In the genomic region with DNA sequence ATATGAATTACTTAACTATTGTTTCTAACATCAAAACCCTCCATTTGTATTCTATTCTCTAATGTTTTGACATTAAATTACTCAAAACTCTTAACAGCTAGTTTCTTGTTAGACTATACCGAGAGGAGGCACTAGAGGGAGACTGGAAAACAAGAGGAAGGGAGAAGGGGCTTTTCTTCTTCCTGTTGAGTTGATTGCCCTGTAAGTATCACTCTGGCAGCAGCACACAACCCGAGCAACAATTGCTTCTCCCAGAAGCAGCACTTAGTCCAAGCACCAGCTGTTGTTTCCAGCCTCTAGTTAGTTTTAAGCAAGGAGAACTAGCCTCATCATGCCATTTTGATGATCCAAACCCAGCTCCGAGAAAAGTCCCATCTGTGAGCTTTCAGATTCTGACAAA, we compare ENCODE assay signal across 8 cellular contexts.
DNase-seq lines count a peak whose midpoint lies in the region; ATAC-seq and TF ChIP-seq lines count a peak whose summit lies in the region.

No MANE protein-coding gene starts in this region.

- H3K56ac ChIP-seq in mesendoderm (ENCODE audit: low read length) = no peak overlapping the region

- H3K36me3 ChIP-seq in mesendoderm (ENCODE audit: control insufficient read depth, insufficient read depth, low read length) = no peaks in the 10 kb centered on the region
- no peaks in the 10 kb centered on the region for H3K36me3 ChIP-seq in thyroid gland

- no peak for ATAC-seq in GM21528 (IDR thresholded peaks at IDR 0.05; ENCODE audit: low FRiP score, unreplicated experiment)

- no peaks in the 10 kb centered on the region for H3K79me1 ChIP-seq in mesendoderm (ENCODE audit: low read length)

- no peak overlapping the region for H3K18ac ChIP-seq in mesendoderm (ENCODE audit: low read length)

- in situ Hi-C loops in astrocyte of the spinal cord (cut with HindIII; ENCODE audit: low sequenced_read_pairs) = no loop called here

- H3K27me3 ChIP-seq in mesendoderm (ENCODE audit: insufficient read depth, low read length, poor library complexity) = no peaks in the 10 kb centered on the region
- H3K27me3 ChIP-seq in thyroid gland = no peaks in the 10 kb centered on the region

- intact Hi-C loops in thyroid gland (cut with DNase I) = no loop called here

- H3K79me2 ChIP-seq in mesendoderm (ENCODE audit: control insufficient read depth, insufficient read depth, low read length) = no peaks in the 10 kb centered on the region

- no peak overlapping the region for H2BK15ac ChIP-seq in mesendoderm (replicated peaks; ENCODE audit: low read depth)

- H2BK5ac ChIP-seq in mesendoderm (ENCODE audit: low read length) = no peak overlapping the region

- no peak overlapping the region for H2BK120ac ChIP-seq in mesendoderm (ENCODE audit: low read depth, low read length)

- H3K4me3 ChIP-seq in LNCaP clone FGC (ENCODE audit: low read depth, low read length) = no peak overlapping the region
- H3K4me3 ChIP-seq in astrocyte of the spinal cord (ENCODE audit: low read depth, low read length) = no peak overlapping the region
- no peak overlapping the region for H3K4me3 ChIP-seq in mesendoderm (ENCODE audit: low read length)
- H3K4me3 ChIP-seq in thyroid gland (replicated peaks in 1 of 3) = no peak overlapping the region

- no peak overlapping the region for H3K4me2 ChIP-seq in mesendoderm (ENCODE audit: low read length)

- peak; percentile 28 for TF ChIP-seq CTCF in LNCaP clone FGC (IDR thresholded peaks at IDR 0.05; ENCODE audit: control insufficient read depth, extremely low read depth, insufficient read depth)
- peak; percentile 28 for TF ChIP-seq CTCF in astrocyte of the spinal cord (IDR thresholded peaks at IDR 0.05; ENCODE audit: low read depth, low read length)
- peak in 2 of 6 experiments; percentile 10 to 17 for TF ChIP-seq CTCF in thyroid gland (IDR thresholded peaks at IDR 0.05)

- H2AK5ac ChIP-seq in mesendoderm (ENCODE audit: low read length) = no peak overlapping the region

- H3K27ac ChIP-seq in mesendoderm (ENCODE audit: low read depth, low read length) = no peak overlapping the region
- no peak overlapping the region for H3K27ac ChIP-seq in thyroid gland

- H4K5ac ChIP-seq in mesendoderm (ENCODE audit: low read length) = no peak overlapping the region

- H4K8ac ChIP-seq in mesendoderm (ENCODE audit: low read depth, low read length) = no peak overlapping the region

- no CpG with 5 or more reads among the region's 3 CpGs for WGBS in mesendoderm (ENCODE audit: extremely low coverage, insufficient coverage, low lambda C conversion rate)
- WGBS in thyroid gland, 2 donors = 31 to 35% methylated on average over 3 of the region's 3 CpGs

- no peak overlapping the region for H3K9ac ChIP-seq in mesendoderm (ENCODE audit: low read length)

- peak; percentile 38 for DNase-seq in DMS 273 treated with DMSO at 0.1 percent for 48 hours (lab: John Stamatoyannopoulos, UW)
- no peak for DNase-seq in LNCaP clone FGC (ENCODE audit: low read depth)
- no peak for DNase-seq in astrocyte of the spinal cord (ENCODE audit: low read depth, low spot score)
- peak; percentile 67 for DNase-seq in mesendoderm
- DNase-seq in NCI-H187 treated with DMSO at 0.1 percent for 48 hours (lab: John Stamatoyannopoulos, UW) = no peak
- DNase-seq in stimulated activated naive CD4-positive, alpha-beta T cell (lab: John Stamatoyannopoulos, UW) = no peak
- DNase-seq in thyroid gland = no peak

- no peak overlapping the region for H3K4ac ChIP-seq in mesendoderm (ENCODE audit: low read depth, low read length)

- no peak overlapping the region for H3K23ac ChIP-seq in mesendoderm (ENCODE audit: low read length)

- TF ChIP-seq POLR2A in thyroid gland (IDR thresholded peaks at IDR 0.05) = no peak

- H3K4me1 ChIP-seq in mesendoderm (ENCODE audit: control insufficient read depth, low read depth, low read length) = no peaks in the 10 kb centered on the region
- H3K4me1 ChIP-seq in thyroid gland = no peaks in the 10 kb centered on the region

- H3K9me3 ChIP-seq in thyroid gland = no peaks in the 10 kb centered on the region

Comparison
In these comparisons a context has a peak if more than half of its experiments do, and no peak if none do; other contexts are left out.
1. DNase-seq: peak in DMS 273 treated with DMSO at 0.1 percent for 48 hours (single experiment) and mesendoderm (single experiment); none in LNCaP clone FGC (single experiment), astrocyte of the spinal cord (single experiment), NCI-H187 treated with DMSO at 0.1 percent for 48 hours (single experiment), stimulated activated naive CD4-positive, alpha-beta T cell (0 of 6) and thyroid gland (0 of 2).